Comparison of ENCODE assay signal across 8 cellular contexts in genomic region chr3:141441381-141442365, GRCh38. TPM values are rescaled to one million over a fixed set of nuclear protein-coding genes. Genes with fewer than 3 reads are reported as not detected.
DNase-seq lines count a peak whose midpoint lies in the region; ATAC-seq and TF ChIP-seq lines count a peak whose summit lies in the region.

No MANE protein-coding gene starts in this region.

- peaks cover 7% of the 10 kb centered on the region for H3K4me1 ChIP-seq in prostate gland (replicated peaks)

- no peaks in the 10 kb centered on the region for H3K9me3 ChIP-seq in prostate gland

- peak overlapping the region; percentile 60 to 62 for H3K27ac ChIP-seq in prostate gland

- H3K9me3 Mint-ChIP-seq in Calu3 (ENCODE audit: low read depth, unreplicated experiment) = no peaks in the 10 kb centered on the region

- no peak overlapping the region for H3K4me3 Mint-ChIP-seq in Calu3 (ENCODE audit: low read depth, unreplicated experiment)

- BruUV-seq in Calu3 (replicated peaks; lab: Mats Ljungman, UMichigan) = no TSS peak

- peak; percentile 95 for ATAC-seq in GM19455 (IDR thresholded peaks at IDR 0.05; ENCODE audit: unreplicated experiment)
- ATAC-seq in HG03469 (IDR thresholded peaks at IDR 0.05; ENCODE audit: unreplicated experiment) = peak; percentile 88

- peaks cover 2 to 5% of the 10 kb centered on the region in 2 donors for H3K36me3 ChIP-seq in prostate gland

- CTCF ChIA-PET in Calu3 (lab: Charles Lee) = interaction anchor here (0.6 to 2.7 kb wide), 10 partner anchors 10 to 138 kb away, joined by 3 to 15 read pairs (median 5); no protein-coding TSS in a partner anchor

- no peak for TF ChIP-seq POLR2A in prostate gland (IDR thresholded peaks at IDR 0.05)

- no peaks in the 10 kb centered on the region for H3K27me3 ChIP-seq in prostate gland (replicated peaks; ENCODE audit: insufficient read depth)

- H3K4me3 ChIP-seq in prostate gland = no peak overlapping the region

- DNase-seq in Calu3 = peak; percentile 94
- DNase-seq in SIG-M5 treated with dmso at 0.1 percent for 504 hours (lab: John Stamatoyannopoulos, UW; ENCODE audit: unreplicated experiment) = peak; percentile 91
- peak; percentile 92 for DNase-seq in activated effector memory CD4-positive, alpha-beta T cell treated with anti-CD3 and anti-CD28 coated beads, Interleukin-2, amount 50 U/mL, for 16 hours
- DNase-seq in germinal center (ENCODE audit: low spot score) = peak; percentile 87
- no peak for DNase-seq in prostate gland (ENCODE audit: low spot score)
- DNase-seq in ureter (ENCODE audit: low spot score) = peak; percentile 75

- peaks cover 36% of the 10 kb centered on the region for H3K4me1 Mint-ChIP-seq in Calu3 (ENCODE audit: low read depth, unreplicated experiment)

- H3K36me3 Mint-ChIP-seq in Calu3 (ENCODE audit: insufficient read depth, unreplicated experiment) = peaks cover 33% of the 10 kb centered on the region

- peak overlapping the region; percentile 52 for H3K27ac Mint-ChIP-seq in Calu3 (ENCODE audit: unreplicated experiment)

- H3K27me3 Mint-ChIP-seq in Calu3 (ENCODE audit: unreplicated experiment) = no peaks in the 10 kb centered on the region

- peak; percentile 98 for TF ChIP-seq CTCF in Calu3 (IDR thresholded peaks at IDR 0.05; ENCODE audit: unreplicated experiment)
- peak in 3 of 4 experiments; percentile 41 to 73 (median 60) for TF ChIP-seq CTCF in prostate gland (IDR thresholded peaks at IDR 0.05)

- intact Hi-C loops in Calu3 (cut with micrococcal nuclease; ENCODE audit: unreplicated experiment) = loop anchor here (1.0 to 2.0 kb wide), 3 partner anchors 73 to 129 kb away; partner anchors contain the start of gene ZBTB38
- intact Hi-C loops in prostate gland (cut with DNase I) = loop anchor here (5.0 kb wide), 2 partner anchors 39 to 74 kb away; partner anchors contain the start of gene ZBTB38

- WGBS in prostate gland = 76% methylated on average over 10 of the region's 10 CpGs

RNA-seq across cellular contexts. Expression of gene RASA2, which starts 45.2 kb away (rescaled TPM):
- 29.2 and 37.4 TPM in 2 replicates for total RNA-seq in Calu3 (2022)
- 10 to 100 TPM in 1 of 2 donors, 1 to 10 TPM in 1; 7.8 to 13.5 TPM for total RNA-seq in prostate gland
- 34.2 TPM for total RNA-seq in ureter
